8 cellular contexts compared by ENCODE assay signal in the genomic region with DNA sequence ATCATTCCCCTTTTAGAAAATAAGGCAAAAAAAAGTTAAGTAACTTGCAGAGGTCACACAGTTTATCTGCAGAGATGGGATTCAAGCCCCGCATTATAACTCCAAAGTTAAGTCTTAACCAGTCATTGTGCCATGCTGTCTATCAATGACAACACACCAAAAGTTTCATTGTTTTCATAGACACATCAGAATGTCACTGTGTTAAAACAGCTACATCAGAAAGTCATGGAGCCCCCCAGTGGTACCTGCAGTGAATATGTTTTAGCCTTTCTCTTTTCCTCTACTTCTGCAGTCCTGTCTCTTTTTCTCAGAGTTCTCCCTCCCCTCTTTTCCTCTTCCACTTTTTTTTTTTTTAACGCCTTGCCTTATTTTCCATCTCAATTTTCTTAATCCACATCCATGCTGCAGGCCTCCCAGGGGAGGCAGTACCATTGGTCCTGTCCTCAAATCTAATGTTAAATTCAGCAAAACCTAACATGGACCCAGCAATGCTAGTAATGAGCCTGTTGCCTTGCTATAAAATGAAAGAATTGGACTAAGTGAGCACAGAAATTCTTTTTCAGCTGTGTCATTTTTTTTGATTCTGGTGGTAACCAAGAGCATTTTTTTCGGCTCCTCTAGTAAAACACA. TPM values are rescaled to one million over a fixed set of nuclear protein-coding genes. Genes with fewer than 3 reads are reported as not detected.
DNase-seq lines count a peak whose midpoint lies in the region; ATAC-seq and TF ChIP-seq lines count a peak whose summit lies in the region.

No MANE protein-coding gene starts in this region.

- WGBS in aorta, 2 donors: 25 to 31% methylated on average over 3 of the region's 3 CpGs

- POLR2A ChIA-PET in A673 (lab: Charles Lee; ENCODE audit: low non-redundant PET): no interaction called here

- H3K27ac ChIP-seq in A673 (ENCODE audit: low read depth, low read length, poor library complexity, severe bottlenecking): no peak overlapping the region
- H3K27ac ChIP-seq in RWPE2 (ENCODE audit: poor library complexity, severe bottlenecking): no peak overlapping the region
- no peak overlapping the region for H3K27ac ChIP-seq in aorta (ENCODE audit: low read depth in 1 of 2, low read length in 2 of 2)

- BruUV-seq in A673 (replicated peaks; lab: Mats Ljungman, UMichigan): no TSS peak

- H3K27me3 ChIP-seq in A673 (replicated peaks; ENCODE audit: insufficient read depth, low read depth, low read length, poor library complexity): no peaks in the 10 kb centered on the region
- peaks cover 28% of the 10 kb centered on the region for H3K27me3 ChIP-seq in RWPE2 (ENCODE audit: insufficient read depth, poor library complexity, severe bottlenecking)
- H3K27me3 ChIP-seq in aorta (ENCODE audit: control insufficient read depth in 1 of 2, insufficient read depth in 2 of 2, low read length in 1 of 2): no peaks in the 10 kb centered on the region

- ATAC-seq in RWPE2 (ENCODE audit: low read depth): peak; percentile 33; the same call in 2 of the 3 replicates
- no peak for ATAC-seq in aorta (ENCODE audit: low FRiP score)
- no peak for ATAC-seq in HG03135 (IDR thresholded peaks at IDR 0.05; ENCODE audit: unreplicated experiment)

- TF ChIP-seq CTCF in A673 (conservative IDR thresholded peaks at IDR 0.05; ENCODE audit: low read depth, low read length): peak; percentile 80
- TF ChIP-seq CTCF in GM12874 (IDR thresholded peaks at IDR 0.05; ENCODE audit: insufficient read depth, low read depth, low read length): peak; percentile 47
- TF ChIP-seq CTCF in RWPE2 (IDR thresholded peaks at IDR 0.05; ENCODE audit: poor library complexity, severe bottlenecking): peak; percentile 82
- peak; percentile 68 for TF ChIP-seq CTCF in fibroblast of mammary gland (conservative IDR thresholded peaks at IDR 0.05; ENCODE audit: control insufficient read depth, insufficient read depth, low read depth, low read length)

- no peaks in the 10 kb centered on the region for H3K9me3 ChIP-seq in A673 (ENCODE audit: low read depth, low read length, poor library complexity, severe bottlenecking)
- no peaks in the 10 kb centered on the region for H3K9me3 ChIP-seq in RWPE2 (ENCODE audit: severe bottlenecking)
- H3K9me3 ChIP-seq in aorta (ENCODE audit: control insufficient read depth, low read length): no peaks in the 10 kb centered on the region

- H3K36me3 ChIP-seq in A673 (ENCODE audit: insufficient read depth, low read length, poor library complexity, severe bottlenecking) (no peaks in the 10 kb centered on the region), RWPE2 (ENCODE audit: low read depth) (no peaks in the 10 kb centered on the region), aorta (ENCODE audit: control insufficient read depth in 1 of 2, insufficient read depth in 2 of 2, low read length in 1 of 2) (no peaks in the 10 kb centered on the region)

- DNase-seq in A673 (ENCODE audit: low spot score) (peak; percentile 80), Kasumi-1 (lab: John Stamatoyannopoulos, UW) (peak; percentile 44 to 57), RWPE2 (ENCODE audit: low spot score) (no peak), fibroblast of mammary gland (ENCODE audit: low read depth) (peak; percentile 50), stromal cell of bone marrow (ENCODE audit: low read depth) (peak; percentile 14), aorta (no peak)

- H3K4me3 ChIP-seq in A673 (ENCODE audit: low read depth, low read length, poor library complexity, severe bottlenecking) (no peak overlapping the region), RWPE2 (ENCODE audit: severe bottlenecking) (no peak overlapping the region), fibroblast of mammary gland (ENCODE audit: control insufficient read depth, low read depth, low read length) (no peak overlapping the region), aorta (ENCODE audit: low read length in 2 of 2) (no peak overlapping the region)

- intact Hi-C loops in A673 (cut with micrococcal nuclease; ENCODE audit: unreplicated experiment): loop anchor here (1.0 kb wide), 1 partner anchor 279 kb away; no protein-coding TSS in a partner anchor
- intact Hi-C loops in aorta (cut with DNase I): loop anchor here in 1 of 2 donors (10.0 kb wide), 1 partner anchor 45 kb away; no protein-coding TSS in a partner anchor

- CTCF ChIA-PET in A673 (lab: Charles Lee): interaction anchor here (0.5 kb wide), 1 partner anchor 544 kb away, joined by 3 read pairs; no protein-coding TSS in a partner anchor

- H3K4me1 ChIP-seq in A673 (ENCODE audit: insufficient read depth, low read length, poor library complexity, severe bottlenecking) (peaks cover 7% of the 10 kb centered on the region), RWPE2 (ENCODE audit: insufficient read depth, poor library complexity, severe bottlenecking) (no peaks in the 10 kb centered on the region), aorta (ENCODE audit: control insufficient read depth in 1 of 2, insufficient read depth in 2 of 2, low read length in 2 of 2) (no peaks in the 10 kb centered on the region)

RNA-seq across cellular contexts. Expression of a gene that starts 3.8 kb away (rescaled TPM):
- total RNA-seq in A673 (2021) (43.4 and 45.7 TPM in 2 replicates), aorta (1 to 10 TPM in 1 of 2 donors, under 1 TPM in 1; 0.93 to 1.8 TPM)
- under 1 TPM; under 0.01 to 0.59 TPM for polyA plus RNA-seq in aorta

Comparison
In these comparisons a context has a peak if more than half of its experiments do, and no peak if none do; other contexts are left out.
1. DNase-seq: peak in A673 (single experiment), Kasumi-1 (2 of 2), fibroblast of mammary gland (single experiment) and stromal cell of bone marrow (single experiment); none in RWPE2 (single experiment) and aorta (0 of 2).
2. RNA of a gene that starts 3.8 kb away (total RNA-seq): 43.4 to 45.7 TPM in A673; 0.93 to 1.8 TPM in aorta; every median in the first group is over 10 times any median in the second.
3. Peak in every context shown above with its lines, with median percentiles within 50 percentile points of each other: CTCF ChIP-seq.